In genomic region chr2:237355726-237356125, GRCh38 we compare ENCODE assay signal across 23 cellular contexts.
"Had no signal": no experiment of that assay in that cellular context is flagged by ENCODE, and none has a peak within 500 bp of the region (broad histone marks: within the 10 kb centered on the region; RNA-seq: fewer than 3 reads in every experiment).

No MANE protein-coding gene starts in this region.

- H3K9me3 Mint-ChIP-seq: activated naive CD8-positive, alpha-beta T cell treated with anti-CD3 and anti-CD28 coated beads for 36 hours; activated T-helper 1 cell treated with anti-CD3 and anti-CD28 coated beads, Interleukin-12 subunit alpha, Interleukin-12 subunit beta, Interleukin-2, Interleukin-4 antibody, amounts not matched to agents 30 ng/mL and 10 ng/mL and 1 ng/mL, durations not matched to agents 14 hours and 24 hours and 36 hours; central memory CD8-positive, alpha-beta T cell; naive B cell; stimulated activated naive B cell treated with anti-CD40 and anti-IgM and Interleukin-4, amounts not matched to agents 10 μg/mL and 1 μg/mL and 100 μg/mL, for 72 hours had no signal

- H3K36me3 Mint-ChIP-seq: activated naive CD8-positive, alpha-beta T cell treated with anti-CD3 and anti-CD28 coated beads for 36 hours; brain; naive B cell; neural progenitor cell; stimulated activated naive B cell treated with anti-CD40 and anti-IgM and Interleukin-4, amounts not matched to agents 10 μg/mL and 1 μg/mL and 100 μg/mL, for 72 hours had no signal

- H3K4me3 ChIP-seq: colonic mucosa, lung, neural progenitor cell, psoas muscle, right lobe of liver, thyroid gland had no signal

- H3K27ac Mint-ChIP-seq: activated naive CD8-positive, alpha-beta T cell treated with anti-CD3 and anti-CD28 coated beads for 36 hours; activated T-helper 1 cell treated with anti-CD3 and anti-CD28 coated beads, Interleukin-12 subunit alpha, Interleukin-12 subunit beta, Interleukin-2, Interleukin-4 antibody, amounts not matched to agents 30 ng/mL and 10 ng/mL and 1 ng/mL, durations not matched to agents 14 hours and 24 hours and 36 hours; brain; naive B cell; neural progenitor cell; stimulated activated naive B cell treated with anti-CD40 and anti-IgM and Interleukin-4, amounts not matched to agents 10 μg/mL and 1 μg/mL and 100 μg/mL, for 72 hours had no signal

- H3K27me3 ChIP-seq: colonic mucosa, neural progenitor cell, right lobe of liver, thyroid gland had no signal

- ATAC-seq: left colon; psoas muscle; right lobe of liver; stimulated activated naive B cell treated with anti-CD40 and anti-IgM and Interleukin-4, amounts not matched to agents 10 μg/mL and 1 μg/mL and 100 μg/mL, for 72 hours had no signal

- H3K4me3 Mint-ChIP-seq: activated naive CD8-positive, alpha-beta T cell treated with anti-CD3 and anti-CD28 coated beads for 36 hours; activated T-helper 1 cell treated with anti-CD3 and anti-CD28 coated beads, Interleukin-12 subunit alpha, Interleukin-12 subunit beta, Interleukin-2, Interleukin-4 antibody, amounts not matched to agents 30 ng/mL and 10 ng/mL and 1 ng/mL, durations not matched to agents 14 hours and 24 hours and 36 hours; brain; central memory CD8-positive, alpha-beta T cell; naive B cell; neural progenitor cell; stimulated activated naive B cell treated with anti-CD40 and anti-IgM and Interleukin-4, amounts not matched to agents 10 μg/mL and 1 μg/mL and 100 μg/mL, for 72 hours had no signal

- H3K27me3 Mint-ChIP-seq: activated naive CD8-positive, alpha-beta T cell treated with anti-CD3 and anti-CD28 coated beads for 36 hours; central memory CD8-positive, alpha-beta T cell had no signal

- H3K4me1 ChIP-seq: colonic mucosa, right lobe of liver had no signal

- DNase-seq: activated CD4-positive, alpha-beta T cell treated with anti-CD3 and anti-CD28 coated beads for 1 hour; activated CD4-positive, alpha-beta T cell treated with anti-CD3 and anti-CD28 coated beads, Interleukin-2, amount 50 U/mL, for 4 hours; activated naive CD8-positive, alpha-beta T cell treated with anti-CD3 and anti-CD28 coated beads for 36 hours; activated T-cell treated with anti-CD3 and anti-CD28 coated beads for 4 hours; amniotic stem cell; colonic mucosa; foreskin melanocyte; hypothalamus; islet precursor cell; left colon; naive B cell; psoas muscle; right lobe of liver; stimulated activated naive B cell treated with anti-CD40 and anti-IgM and Interleukin-4, amounts not matched to agents 10 μg/mL and 1 μg/mL and 100 μg/mL, for 72 hours; SW 1271; T-helper 2 cell; thyroid gland; WERI-Rb-1 had no signal

- H3K9me3 ChIP-seq: colonic mucosa, psoas muscle, right lobe of liver, thyroid gland had no signal

- H3K36me3 ChIP-seq: colonic mucosa, neural progenitor cell, right lobe of liver, thyroid gland, WERI-Rb-1 had no signal

- H3K27ac ChIP-seq: colonic mucosa, neural progenitor cell, psoas muscle, right lobe of liver, thyroid gland, WERI-Rb-1 had no signal

- H3K4me1 Mint-ChIP-seq: activated naive CD8-positive, alpha-beta T cell treated with anti-CD3 and anti-CD28 coated beads for 36 hours; central memory CD8-positive, alpha-beta T cell; naive B cell; stimulated activated naive B cell treated with anti-CD40 and anti-IgM and Interleukin-4, amounts not matched to agents 10 μg/mL and 1 μg/mL and 100 μg/mL, for 72 hours had no signal

- H3K9ac ChIP-seq: neural progenitor cell had no signal
